Comparison of ENCODE assay signal across 8 cellular contexts in genomic region chr19:1026189-1027019, GRCh38. TPM values are rescaled to one million over a fixed set of nuclear protein-coding genes. Genes with fewer than 3 reads are reported as not detected.
DNase-seq lines count a peak whose midpoint lies in the region; ATAC-seq and TF ChIP-seq lines count a peak whose summit lies in the region.

TSS of gene CNN2 (plus strand) at chr19:1026608. CDS start at chr19:1026662, 54 bp downstream.

- DNase-seq in SIG-M5 treated with dmso at 0.1 percent for 504 hours (lab: John Stamatoyannopoulos, UW; ENCODE audit: unreplicated experiment) (peak; percentile 45), SIG-M5 (lab: John Stamatoyannopoulos, UW) (no peak), HK-2 (ENCODE audit: unreplicated experiment) (peak; percentile 88), amniotic epithelial cell (ENCODE audit: low read depth) (peak; percentile 68), left cardiac atrium (peak; percentile 87), pons (ENCODE audit: low spot score) (no peak)

- H3K9ac ChIP-seq in SU-DHL-6 (ENCODE audit: low read length) = peak within 1 kb of the TSS; percentile 95
- H3K9ac ChIP-seq in rectal smooth muscle tissue (ENCODE audit: low read length) = peak within 1 kb of the TSS; percentile 73

- no peaks in the 10 kb centered on the region for H3K36me3 ChIP-seq in SU-DHL-6 (ENCODE audit: low read length)
- no peaks in the 10 kb centered on the region for H3K36me3 ChIP-seq in rectal smooth muscle tissue (ENCODE audit: control insufficient read depth, insufficient read depth, low read length)

- ATAC-seq in left cardiac atrium = peak; percentile 84 to 85

- peaks cover 42% of the 10 kb centered on the region for H3K79me2 ChIP-seq in SU-DHL-6 (ENCODE audit: insufficient read depth, low read length)

- H3K27me3 ChIP-seq in SU-DHL-6 (ENCODE audit: low read length) (no peaks in the 10 kb centered on the region), rectal smooth muscle tissue (ENCODE audit: control insufficient read depth, insufficient read depth, low read length) (no peaks in the 10 kb centered on the region)

- H3K9me3 ChIP-seq in SU-DHL-6 (ENCODE audit: insufficient read depth, low read length) = no peaks in the 10 kb centered on the region

- H3K4me2 ChIP-seq in SU-DHL-6 (ENCODE audit: low read depth, low read length, poor library complexity, severe bottlenecking) = peak within 1 kb of the TSS; percentile 92

- H3K4me3 ChIP-seq in SU-DHL-6 (ENCODE audit: insufficient read depth, low read length, poor library complexity, severe bottlenecking) (peak within 1 kb of the TSS; percentile 74), rectal smooth muscle tissue (ENCODE audit: low read length) (peak within 1 kb of the TSS; percentile 90)

- H3F3A ChIP-seq in SU-DHL-6 (ENCODE audit: insufficient read depth) = peaks cover 19% of the 10 kb centered on the region

- H3K27ac ChIP-seq in SU-DHL-6 (ENCODE audit: low read depth, low read length) (peak within 1 kb of the TSS; percentile 86), rectal smooth muscle tissue (ENCODE audit: low read depth, low read length) (peak within 1 kb of the TSS; percentile 99)

- peaks cover 3% of the 10 kb centered on the region for H3K4me1 ChIP-seq in rectal smooth muscle tissue (ENCODE audit: control insufficient read depth, insufficient read depth, low read length)

- no peaks in the 10 kb centered on the region for H3K9me2 ChIP-seq in SU-DHL-6 (replicated peaks; ENCODE audit: insufficient read depth, low read length)

- no peak for TF ChIP-seq CTCF in SU-DHL-6 (IDR thresholded peaks at IDR 0.05; ENCODE audit: insufficient read depth, low read length, poor library complexity, severe bottlenecking)

- no peaks in the 10 kb centered on the region for H4K20me1 ChIP-seq in SU-DHL-6 (ENCODE audit: low read depth, low read length)

- peak within 1 kb of the TSS; percentile 96 for H2AFZ ChIP-seq in SU-DHL-6 (ENCODE audit: low read depth, low read length, severe bottlenecking)

- intact Hi-C loops in left cardiac atrium (cut with DNase I) = loop anchor here in 1 of 2 donors (5.0 kb wide), 1 partner anchor 76 kb away; the partner anchor contains the start of gene GPX4

RNA-seq across cellular contexts. Expression of gene CNN2, which starts in this region (rescaled TPM):
- total RNA-seq in left cardiac atrium = 10 to 100 TPM; 74.4 to 83.8 TPM

Comparison
In these comparisons a context has a peak if more than half of its experiments do, and no peak if none do; other contexts are left out.
1. DNase-seq: peak in SIG-M5 treated with dmso at 0.1 percent for 504 hours (single experiment), HK-2 (single experiment), amniotic epithelial cell (single experiment) and left cardiac atrium (single experiment); none in SIG-M5 (single experiment) and pons (single experiment).